In the genomic region with DNA sequence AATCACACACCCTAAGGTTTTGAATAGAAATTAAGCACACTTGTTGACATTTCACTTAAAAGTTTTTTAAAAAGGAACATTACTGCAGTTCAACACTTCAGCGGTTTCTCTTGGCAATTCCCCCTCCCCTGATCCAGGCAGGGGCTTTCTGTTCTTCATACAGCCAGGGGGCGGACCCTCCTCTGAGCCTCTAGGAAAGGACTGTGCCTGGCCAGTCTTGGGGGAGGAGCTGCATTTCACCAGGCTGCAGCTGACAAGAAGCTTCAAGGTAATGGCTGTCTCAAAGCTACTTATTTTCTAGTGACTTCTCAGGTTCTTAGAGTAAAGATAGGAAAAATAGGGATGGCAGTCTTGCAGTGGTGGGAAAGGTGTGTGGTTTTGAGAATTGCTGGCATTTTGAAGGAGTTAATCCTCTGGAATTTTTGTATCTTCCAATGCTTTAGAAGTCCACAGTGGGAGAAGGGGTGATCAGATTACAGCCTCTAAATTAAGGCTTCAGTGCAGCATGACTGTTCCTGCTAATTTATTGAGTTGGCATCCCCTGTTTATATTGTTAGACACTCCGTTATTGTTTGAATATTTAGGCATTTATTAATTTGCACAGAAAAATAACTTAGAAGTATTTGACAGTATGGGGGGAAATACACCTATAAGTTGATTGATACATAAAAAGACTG, we compare ENCODE assay signal across 1 cellular context.
TF ChIP-seq lines count a peak whose summit lies in the region.

No MANE protein-coding gene starts in this region.

TF ChIP-seq in H1, 55 proteins besides CTCF, POLR2A, EP300 and RAD21:
- no peak for TF ChIP-seq E2F6 (IDR thresholded peaks at IDR 0.05)
- TF ChIP-seq PHF8 (conservative IDR thresholded peaks at IDR 0.05; ENCODE audit: low read depth, low read length), result no peak
- TF ChIP-seq SUZ12 (IDR thresholded peaks at IDR 0.05; ENCODE audit: low read length), result no peak
TF ChIP-seq in H1: peak in this region for 0.
